Comparison of ENCODE assay signal across 28 cellular contexts in the genomic region with DNA sequence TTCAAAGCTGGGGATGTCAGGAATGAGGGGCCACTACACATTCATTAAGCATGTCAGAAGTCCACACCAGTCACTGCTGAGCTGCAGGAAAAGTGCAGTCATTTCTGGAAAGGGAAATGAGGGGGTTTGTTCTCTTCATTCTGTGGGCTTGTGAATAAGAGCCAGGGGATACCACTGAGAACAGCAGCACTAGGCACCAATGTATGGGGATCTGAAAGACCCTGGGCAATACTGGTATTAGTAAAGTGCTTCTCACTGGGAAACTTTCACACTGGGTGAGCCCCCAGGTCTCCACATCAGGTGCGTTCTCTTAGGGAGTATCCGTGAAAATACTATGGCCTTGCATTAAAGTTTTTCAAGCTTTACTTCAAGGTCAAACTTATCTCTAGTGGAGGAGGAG. TPM values are rescaled to one million over a fixed set of nuclear protein-coding genes. Genes with fewer than 3 reads are reported as not detected.
"Had no signal": no experiment of that assay in that cellular context is flagged by ENCODE, and none has a peak within 500 bp of the region (broad histone marks: within the 10 kb centered on the region; RNA-seq: fewer than 3 reads in every experiment).

No MANE protein-coding gene starts in this region.

- DNase-seq: activated CD4-positive, alpha-beta T cell treated with anti-CD3 and anti-CD28 coated beads for 36 hours; activated CD4-positive, CD25-positive, alpha-beta regulatory T cell; activated CD8-positive, alpha-beta memory T cell treated with anti-CD3 and anti-CD28 coated beads, Interleukin-2, amount 10 ng/mL, durations not matched to agents 7 days and 5 days; activated CD8-positive, alpha-beta T cell treated with anti-CD3 and anti-CD28 coated beads, Interleukin-2, amount 10 ng/mL, durations not matched to agents 7 days and 5 days; activated effector memory CD4-positive, alpha-beta T cell treated with Interleukin-2 at 50 U/mL for 16 hours; activated naive CD4-positive, alpha-beta T cell treated with anti-CD3 and anti-CD28 coated beads for 36 hours; activated naive CD8-positive, alpha-beta T cell treated with anti-CD3 and anti-CD28 coated beads for 36 hours; adrenal gland; central memory CD4-positive, alpha-beta T cell; dermis blood vessel endothelial cell; effector CD4-positive, alpha-beta T cell; foreskin keratinocyte; heart right ventricle; kidney glomerular epithelial cell; left ventricle myocardium inferior; mesendoderm; natural killer cell; right lobe of liver; stimulated activated CD4-positive, alpha-beta T cell treated with anti-CD3 and anti-CD28 coated beads, Interleukin-15, amount 100 ng/mL, for 24 hours; stimulated activated CD4-positive, alpha-beta T cell treated with anti-CD3 and anti-CD28 coated beads, Interleukin-2, amount 100 ng/mL, for 24 hours; stimulated activated naive CD4-positive, alpha-beta T cell; T-helper 1 cell; transverse colon; uterus had no signal

- H3K27ac ChIP-seq: adrenal gland, ascending aorta, esophagus muscularis mucosa, foreskin keratinocyte, left ventricle myocardium inferior, right lobe of liver, transverse colon, uterus had no signal

- H3K4me3 ChIP-seq: adrenal gland, esophagus muscularis mucosa, heart right ventricle, left ventricle myocardium inferior, lung, right lobe of liver, transverse colon, uterus had no signal

- H3K4me1 Mint-ChIP-seq: activated CD4-positive, alpha-beta T cell treated with anti-CD3 and anti-CD28 coated beads for 36 hours; activated CD8-positive, alpha-beta memory T cell treated with anti-CD3 and anti-CD28 coated beads, Interleukin-2, amount 10 ng/mL, durations not matched to agents 7 days and 5 days; activated naive CD8-positive, alpha-beta T cell treated with anti-CD3 and anti-CD28 coated beads for 36 hours; natural killer cell had no signal

- ATAC-seq: activated CD4-positive, alpha-beta T cell treated with anti-CD3 and anti-CD28 coated beads for 36 hours; activated CD8-positive, alpha-beta memory T cell treated with anti-CD3 and anti-CD28 coated beads, Interleukin-2, amount 10 ng/mL, durations not matched to agents 7 days and 5 days; activated CD8-positive, alpha-beta T cell treated with anti-CD3 and anti-CD28 coated beads, Interleukin-2, amount 10 ng/mL, durations not matched to agents 7 days and 5 days; foreskin keratinocyte; natural killer cell; right lobe of liver had no signal

- H3K4me1 ChIP-seq: adrenal gland, right lobe of liver, transverse colon, uterus had no signal

- H3K36me3 ChIP-seq: adrenal gland, ascending aorta, esophagus muscularis mucosa, heart right ventricle, left ventricle myocardium inferior, right lobe of liver, transverse colon, uterus had no signal

- H3K36me3 Mint-ChIP-seq: activated CD8-positive, alpha-beta memory T cell treated with anti-CD3 and anti-CD28 coated beads, Interleukin-2, amount 10 ng/mL, durations not matched to agents 7 days and 5 days; activated naive CD8-positive, alpha-beta T cell treated with anti-CD3 and anti-CD28 coated beads for 36 hours; natural killer cell had no signal

- H3K4me3 Mint-ChIP-seq: activated CD4-positive, alpha-beta T cell treated with anti-CD3 and anti-CD28 coated beads for 36 hours; activated CD8-positive, alpha-beta memory T cell treated with anti-CD3 and anti-CD28 coated beads, Interleukin-2, amount 10 ng/mL, durations not matched to agents 7 days and 5 days; activated CD8-positive, alpha-beta T cell treated with anti-CD3 and anti-CD28 coated beads, Interleukin-2, amount 10 ng/mL, durations not matched to agents 7 days and 5 days; activated naive CD4-positive, alpha-beta T cell treated with anti-CD3 and anti-CD28 coated beads for 36 hours; activated naive CD8-positive, alpha-beta T cell treated with anti-CD3 and anti-CD28 coated beads for 36 hours; natural killer cell; T-helper 2 cell treated with Interferon-gamma antibody and Interleukin-4, amounts not matched to agents 5 μg/mL and 100 μg/mL, for 36 hours had no signal

- H3K27ac Mint-ChIP-seq: activated CD4-positive, alpha-beta T cell treated with anti-CD3 and anti-CD28 coated beads for 36 hours; activated CD8-positive, alpha-beta memory T cell treated with anti-CD3 and anti-CD28 coated beads, Interleukin-2, amount 10 ng/mL, durations not matched to agents 7 days and 5 days; activated CD8-positive, alpha-beta T cell treated with anti-CD3 and anti-CD28 coated beads, Interleukin-2, amount 10 ng/mL, durations not matched to agents 7 days and 5 days; activated naive CD4-positive, alpha-beta T cell treated with anti-CD3 and anti-CD28 coated beads for 36 hours; natural killer cell; T-helper 2 cell treated with Interferon-gamma antibody and Interleukin-4, amounts not matched to agents 5 μg/mL and 100 μg/mL, for 36 hours had no signal

- H3K27me3 ChIP-seq: adrenal gland, ascending aorta, esophagus muscularis mucosa, foreskin keratinocyte, heart right ventricle, right lobe of liver, transverse colon, uterus had no signal

- H3K9me3 Mint-ChIP-seq: activated naive CD4-positive, alpha-beta T cell treated with anti-CD3 and anti-CD28 coated beads for 36 hours; activated naive CD8-positive, alpha-beta T cell treated with anti-CD3 and anti-CD28 coated beads for 36 hours; T-helper 2 cell treated with Interferon-gamma antibody and Interleukin-4, amounts not matched to agents 5 μg/mL and 100 μg/mL, for 36 hours had no signal

- H3K9me3 ChIP-seq: adrenal gland, ascending aorta, esophagus muscularis mucosa, heart right ventricle, left ventricle myocardium inferior, right lobe of liver, transverse colon, uterus had no signal

RNA-seq across cellular contexts. Expression of a gene that starts 49.9 kb away (rescaled TPM):
- total RNA-seq: activated CD8-positive, alpha-beta memory T cell treated with anti-CD3 and anti-CD28 coated beads, Interleukin-2, amount 10 ng/mL, durations not matched to agents 7 days and 5 days; activated CD8-positive, alpha-beta T cell treated with anti-CD3 and anti-CD28 coated beads, Interleukin-2, amount 10 ng/mL, durations not matched to agents 7 days and 5 days had no signal
